1 cellular context compared by ENCODE assay signal in the genomic region with DNA sequence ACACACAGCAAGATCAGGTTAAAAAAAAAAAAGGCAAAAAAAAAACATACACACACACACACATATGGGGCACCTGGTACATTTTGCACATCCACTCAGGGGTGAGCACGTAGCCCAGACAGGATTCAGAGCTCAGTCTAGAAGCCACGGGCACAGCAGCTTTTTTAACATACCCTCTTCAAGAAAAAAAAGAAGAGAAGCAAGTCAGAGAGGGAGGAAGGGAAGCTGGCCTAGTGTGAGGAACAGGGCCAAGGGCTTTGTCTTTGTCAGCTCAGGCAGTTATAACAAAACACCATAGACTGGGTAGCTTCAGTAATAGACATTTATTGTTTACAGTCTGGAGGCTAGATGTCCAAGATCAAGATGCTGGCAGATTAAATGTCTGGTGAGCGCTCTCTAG.
TF ChIP-seq lines count a peak whose summit lies in the region.

No MANE protein-coding gene starts in this region.

TF ChIP-seq in GM12878, 131 proteins besides CTCF, POLR2A, EP300 and RAD21:
- TF ChIP-seq BCL11A (IDR thresholded peaks at IDR 0.05; ENCODE audit: low read depth, low read length) (no peak), ZNF384 (IDR thresholded peaks at IDR 0.05; ENCODE audit: borderline replicate concordance, low read depth, low read length) (peak; percentile 59)
